In the genomic region with DNA sequence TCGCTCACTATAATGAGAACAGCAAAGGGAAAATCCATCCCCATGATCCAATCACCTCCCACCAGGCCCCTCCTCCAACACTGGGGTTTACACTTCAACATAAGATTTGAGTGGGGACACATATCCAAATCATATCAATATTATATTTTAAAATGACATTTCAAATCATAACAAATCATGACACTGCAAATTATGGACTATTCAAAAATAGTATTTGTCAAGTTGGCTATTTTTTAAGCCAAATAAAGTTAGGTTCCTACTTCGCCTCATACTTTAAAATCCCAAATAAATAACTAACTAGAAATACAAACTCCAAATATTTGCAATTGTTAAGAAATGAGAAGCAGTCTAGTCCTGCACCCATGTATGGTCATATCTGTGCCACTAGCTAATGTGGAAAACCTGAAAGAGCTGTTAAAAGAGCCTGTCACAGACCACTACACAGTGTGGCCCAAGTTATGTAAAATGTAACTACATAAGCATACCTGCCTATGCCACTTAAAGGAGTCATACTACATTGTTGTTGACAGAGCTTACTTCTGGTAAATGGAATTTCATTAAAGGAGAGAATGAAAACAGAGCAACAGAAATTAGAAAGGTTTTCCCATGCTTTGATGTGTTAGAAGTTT, we compare ENCODE assay signal across 17 cellular contexts.
DNase-seq lines count a peak whose midpoint lies in the region; ATAC-seq, FAIRE-seq and TF ChIP-seq lines count a peak whose summit lies in the region.
"Had no signal": no experiment of that assay in that cellular context is flagged by ENCODE, and none has a peak within 500 bp of the region (broad histone marks: within the 10 kb centered on the region; RNA-seq: fewer than 3 reads in every experiment).

No MANE protein-coding gene starts in this region.

- H3K36me3 ChIP-seq in astrocyte (ENCODE audit: insufficient read depth, low read length) (no peaks in the 10 kb centered on the region), kidney epithelial cell (ENCODE audit: control insufficient read depth, insufficient read depth, low read length) (no peaks in the 10 kb centered on the region), trophoblast cell (ENCODE audit: control insufficient read depth in 1 of 2, insufficient read depth in 2 of 2, low read length in 2 of 2) (no peaks in the 10 kb centered on the region), kidney (ENCODE audit: control insufficient read depth in 1 of 2, insufficient read depth in 2 of 2, low read length in 2 of 2) (no peaks in the 10 kb centered on the region)
- H3K36me3 ChIP-seq: HAP-1 had no signal

- H3K27me3 Mint-ChIP-seq in astrocyte (ENCODE audit: low read depth, unreplicated experiment), result no peaks in the 10 kb centered on the region

- no peak for FAIRE-seq in astrocyte (lab: Jason Lieb, UNC)
- FAIRE-seq in kidney (lab: Jason Lieb, UNC), result no peak
- FAIRE-seq: A204.1, GM12878, GM18507 had no signal

- H4K20me1 ChIP-seq in astrocyte (ENCODE audit: insufficient read depth, low read length), result no peaks in the 10 kb centered on the region

- H3K9ac ChIP-seq in astrocyte (ENCODE audit: low read length) (no peak overlapping the region), trophoblast cell (ENCODE audit: low read length) (no peak overlapping the region), kidney (ENCODE audit: low read length in 2 of 2) (no peak overlapping the region)

- no peak overlapping the region for H3K4ac ChIP-seq in trophoblast cell (ENCODE audit: low read depth, low read length)

- H3K9me3 ChIP-seq in astrocyte (ENCODE audit: insufficient read depth, low read depth, low read length) (no peaks in the 10 kb centered on the region), trophoblast cell (ENCODE audit: insufficient read depth, low read depth, low read length) (no peaks in the 10 kb centered on the region), kidney (ENCODE audit: control insufficient read depth in 1 of 2, low read length in 2 of 2) (no peaks in the 10 kb centered on the region)
- H3K9me3 ChIP-seq: Caco-2, HAP-1 had no signal

- H2AK5ac ChIP-seq in trophoblast cell (ENCODE audit: low read length), result no peak overlapping the region

- no peak overlapping the region for H3K4me3 Mint-ChIP-seq in astrocyte (ENCODE audit: unreplicated experiment)
- no peak overlapping the region for H3K4me3 Mint-ChIP-seq in stimulated activated effector memory CD8-positive, alpha-beta T cell treated with anti-CD3 and anti-CD28 coated beads, Interleukin-12 subunit alpha, Interleukin-12 subunit beta, amount 100 ng/mL, for 72 hours

- DNase-seq in AG04449 (ENCODE audit: low read depth, low spot score), result peak; percentile 0
- DNase-seq in astrocyte (ENCODE audit: low read depth), result peak; percentile 15
- DNase-seq in kidney epithelial cell (ENCODE audit: low read depth), result peak; percentile 28
- peak; percentile 3 to 55 for DNase-seq in trophoblast cell
- no peak for DNase-seq in NCI-H526 treated with DMSO at 0.1 percent for 48 hours (lab: John Stamatoyannopoulos, UW)
- no peak for DNase-seq in activated CD8-positive, alpha-beta memory T cell treated with anti-CD3 and anti-CD28 coated beads for 24 hours
- DNase-seq in stimulated activated effector memory CD8-positive, alpha-beta T cell treated with anti-CD3 and anti-CD28 coated beads, Interleukin-12 subunit alpha, Interleukin-12 subunit beta, amount 100 ng/mL, for 72 hours (ENCODE audit: low spot score in 2 of 2), result no peak
- DNase-seq in kidney, result no peak
- DNase-seq: AML-193, Caco-2, NCI-H1436 treated with DMSO at 0.1 percent for 48 hours, NCI-H2081, NCI-H526 had no signal

- H3K4me1 Mint-ChIP-seq in astrocyte (ENCODE audit: low read depth, unreplicated experiment), result peaks cover 2% of the 10 kb centered on the region
- no peaks in the 10 kb centered on the region for H3K4me1 Mint-ChIP-seq in stimulated activated effector memory CD8-positive, alpha-beta T cell treated with anti-CD3 and anti-CD28 coated beads, Interleukin-12 subunit alpha, Interleukin-12 subunit beta, amount 100 ng/mL, for 72 hours

- no peak overlapping the region for H3K18ac ChIP-seq in trophoblast cell (ENCODE audit: low read length)

- H3K4me3 ChIP-seq in AG04449 (ENCODE audit: low read depth, low read length), result no peak overlapping the region
- H3K4me3 ChIP-seq in astrocyte (ENCODE audit: insufficient read depth, low read depth, low read length), result no peak overlapping the region
- H3K4me3 ChIP-seq in kidney epithelial cell (ENCODE audit: low read depth, low read length), result no peak overlapping the region
- H3K4me3 ChIP-seq in trophoblast cell (ENCODE audit: low read depth, low read length), result no peak overlapping the region
- H3K4me3 ChIP-seq in kidney (ENCODE audit: low read length in 2 of 2), result no peak overlapping the region
- H3K4me3 ChIP-seq: GM12878, HAP-1 had no signal

- H3K27ac Mint-ChIP-seq in astrocyte (ENCODE audit: unreplicated experiment), result no peak overlapping the region
- no peak overlapping the region for H3K27ac Mint-ChIP-seq in stimulated activated effector memory CD8-positive, alpha-beta T cell treated with anti-CD3 and anti-CD28 coated beads, Interleukin-12 subunit alpha, Interleukin-12 subunit beta, amount 100 ng/mL, for 72 hours

- no peak for ATAC-seq in stimulated activated effector memory CD8-positive, alpha-beta T cell treated with anti-CD3 and anti-CD28 coated beads, Interleukin-12 subunit alpha, Interleukin-12 subunit beta, amount 100 ng/mL, for 72 hours
- ATAC-seq: GM12878 had no signal

- H3K79me1 ChIP-seq in trophoblast cell (ENCODE audit: low read length), result no peaks in the 10 kb centered on the region

- TF ChIP-seq CTCF in AG04449 (IDR thresholded peaks at IDR 0.05; ENCODE audit: insufficient read depth, low read length, missing control alignments) (no peak), astrocyte (IDR thresholded peaks at IDR 0.05; ENCODE audit: insufficient read depth, low read depth, low read length) (no peak), kidney epithelial cell (IDR thresholded peaks at IDR 0.05; ENCODE audit: insufficient read depth, low read length, poor library complexity, severe bottlenecking) (no peak), kidney (IDR thresholded peaks at IDR 0.05; ENCODE audit: borderline replicate concordance, extremely low read depth, insufficient read depth) (no peak)

- H4K91ac ChIP-seq in trophoblast cell (ENCODE audit: low read depth, low read length), result no peak overlapping the region

- H2BK5ac ChIP-seq in trophoblast cell (ENCODE audit: low read depth, low read length, poor library complexity), result no peak overlapping the region

- H3K79me2 ChIP-seq in astrocyte (ENCODE audit: insufficient read depth, low read length) (no peaks in the 10 kb centered on the region), trophoblast cell (ENCODE audit: control insufficient read depth, insufficient read depth, low read length, poor library complexity) (no peaks in the 10 kb centered on the region)

- no peaks in the 10 kb centered on the region for H3K4me1 ChIP-seq in astrocyte (ENCODE audit: insufficient read depth, low read length)
- no peaks in the 10 kb centered on the region for H3K4me1 ChIP-seq in trophoblast cell (ENCODE audit: control insufficient read depth in 1 of 2, insufficient read depth in 2 of 2, low read length in 2 of 2)
- no peaks in the 10 kb centered on the region for H3K4me1 ChIP-seq in kidney (ENCODE audit: control insufficient read depth in 1 of 2, insufficient read depth in 1 of 2, low read depth in 1 of 2, low read length in 2 of 2)
- H3K4me1 ChIP-seq: Caco-2, HAP-1 had no signal

- no peaks in the 10 kb centered on the region for H3K36me3 Mint-ChIP-seq in astrocyte (ENCODE audit: low read depth, unreplicated experiment)
- H3K36me3 Mint-ChIP-seq in stimulated activated effector memory CD8-positive, alpha-beta T cell treated with anti-CD3 and anti-CD28 coated beads, Interleukin-12 subunit alpha, Interleukin-12 subunit beta, amount 100 ng/mL, for 72 hours, result no peaks in the 10 kb centered on the region

- H3K4me2 ChIP-seq in astrocyte (ENCODE audit: low read length), result no peak overlapping the region
- no peak overlapping the region for H3K4me2 ChIP-seq in trophoblast cell (ENCODE audit: low read length)

- H3K23ac ChIP-seq in trophoblast cell (ENCODE audit: low read length), result no peak overlapping the region

- no peak overlapping the region for H2BK120ac ChIP-seq in trophoblast cell (ENCODE audit: insufficient read depth, low read length, poor library complexity)

- H3K9me3 Mint-ChIP-seq in astrocyte (ENCODE audit: unreplicated experiment), result peaks cover 7% of the 10 kb centered on the region
- H3K9me3 Mint-ChIP-seq in stimulated activated effector memory CD8-positive, alpha-beta T cell treated with anti-CD3 and anti-CD28 coated beads, Interleukin-12 subunit alpha, Interleukin-12 subunit beta, amount 100 ng/mL, for 72 hours, result peaks cover 5% of the 10 kb centered on the region

- H3K14ac ChIP-seq in trophoblast cell (ENCODE audit: low read length), result no peak overlapping the region

- intact Hi-C loops in kidney (cut with DNase I), result no loop called here

- H2BK12ac ChIP-seq in trophoblast cell (ENCODE audit: low read length), result no peak overlapping the region

- H2AFZ ChIP-seq in astrocyte (ENCODE audit: low read depth, low read length) (no peak overlapping the region), trophoblast cell (ENCODE audit: insufficient read depth, low read length, poor library complexity) (no peak overlapping the region)

- no peak overlapping the region for H4K8ac ChIP-seq in trophoblast cell (ENCODE audit: low read depth, low read length)

- POLR2A ChIA-PET in AG04449 (lab: Yijun Ruan, JAX), result no interaction called here

- H3K27me3 ChIP-seq in astrocyte (ENCODE audit: insufficient read depth, low read length) (no peaks in the 10 kb centered on the region), kidney epithelial cell (ENCODE audit: control insufficient read depth, insufficient read depth, low read length) (no peaks in the 10 kb centered on the region), trophoblast cell (ENCODE audit: insufficient read depth, low read length) (no peaks in the 10 kb centered on the region)

- CTCF ChIA-PET in AG04449 (lab: Yijun Ruan, JAX), result no interaction called here

- WGBS in trophoblast cell (ENCODE audit: extremely low coverage, insufficient coverage, insufficient read length), result no CpG with 5 or more reads among the region's 2 CpGs

- no peak overlapping the region for H3K27ac ChIP-seq in astrocyte (ENCODE audit: low read depth, low read length)
- H3K27ac ChIP-seq in trophoblast cell (ENCODE audit: low read depth, low read length), result no peak overlapping the region
- H3K27ac ChIP-seq in kidney (ENCODE audit: low read depth in 2 of 2, low read length in 2 of 2), result no peak overlapping the region

- H4K12ac ChIP-seq in trophoblast cell (ENCODE audit: low read depth, low read length), result no peak overlapping the region

Comparison
In these comparisons a context has a peak if more than half of its experiments do, and no peak if none do; other contexts are left out.
1. DNase-seq: peak in AG04449 (single experiment), astrocyte (single experiment), kidney epithelial cell (single experiment) and trophoblast cell (2 of 2); none in NCI-H526 treated with DMSO at 0.1 percent for 48 hours (single experiment), activated CD8-positive, alpha-beta memory T cell treated with anti-CD3 and anti-CD28 coated beads for 24 hours (single experiment), stimulated activated effector memory CD8-positive, alpha-beta T cell treated with anti-CD3 and anti-CD28 coated beads, Interleukin-12 subunit alpha, Interleukin-12 subunit beta, amount 100 ng/mL, for 72 hours (0 of 2) and kidney (single experiment).